In genomic region chr20:23189854-23190253, GRCh38 we compare ENCODE assay signal across 25 cellular contexts.
"Had no signal": no experiment of that assay in that cellular context is flagged by ENCODE, and none has a peak within 500 bp of the region (broad histone marks: within the 10 kb centered on the region; RNA-seq: fewer than 3 reads in every experiment).

No MANE protein-coding gene starts in this region.

- ATAC-seq: activated naive CD8-positive, alpha-beta T cell treated with anti-CD3 and anti-CD28 coated beads, Interleukin-2, amount 50 U/mL, for 24 hours; activated T-cell treated with anti-CD3 and anti-CD28 coated beads, Interleukin-2, amount 50 U/mL, for 4 hours; PC-3 had no signal

- H3K9me3 ChIP-seq: Peyer's patch had no signal

- DNase-seq: activated B cell treated with CpG ODN at 0.5 μM for 24 hours; activated CD4-positive, alpha-beta memory T cell treated with anti-CD3 and anti-CD28 coated beads for 36 hours; activated CD4-positive, alpha-beta T cell treated with anti-CD3 and anti-CD28 coated beads for 4 hours; activated CD4-positive, alpha-beta T cell treated with anti-CD3 and anti-CD28 coated beads, Interleukin-2, amount 50 U/mL, for 1 hour; activated CD4-positive, CD25-positive, alpha-beta regulatory T cell treated with anti-CD3 and anti-CD28 coated beads, Interleukin-2, amount 50 U/mL, for 72 hours; activated CD8-positive, alpha-beta memory T cell treated with anti-CD3 and anti-CD28 coated beads, Interleukin-2, amount 50 U/mL, for 4 hours; activated naive CD4-positive, alpha-beta T cell treated with anti-CD3 and anti-CD28 coated beads, Interleukin-2, amount 10 ng/mL, durations not matched to agents 7 days and 5 days; activated naive CD8-positive, alpha-beta T cell treated with anti-CD3 and anti-CD28 coated beads, Interleukin-2, amount 50 U/mL, for 24 hours; activated T-cell treated with anti-CD3 and anti-CD28 coated beads for 4 hours; activated T-cell treated with anti-CD3 and anti-CD28 coated beads, Interleukin-2, amount 50 U/mL, for 4 hours; anterior cingulate cortex; NCI-H1105; NCI-H1417 treated with DMSO at 0.1 percent for 48 hours; NCI-H187 treated with DMSO at 0.1 percent for 48 hours; NCI-H2081 treated with DMSO at 0.1 percent for 48 hours; NCI-H226; NCI-H524 treated with DMSO at 0.1 percent for 48 hours; PC-3; Peyer's patch; RPMI8226; SW 1271; T-helper 1 cell; T-helper 2 cell; T-helper 9 cell had no signal

- H3K27ac ChIP-seq: Peyer's patch, VCaP had no signal

- H3K4me3 ChIP-seq: Peyer's patch had no signal

- H3K4me1 ChIP-seq: Peyer's patch had no signal

- H3K36me3 ChIP-seq: Peyer's patch had no signal

- H3K27me3 ChIP-seq: Peyer's patch had no signal
